ENCODE assay signal across 11 cellular contexts in genomic region chr1:14267991-14268390, GRCh38.
"Had no signal": no experiment of that assay in that cellular context is flagged by ENCODE, and none has a peak within 500 bp of the region (broad histone marks: within the 10 kb centered on the region; RNA-seq: fewer than 3 reads in every experiment).

No MANE protein-coding gene starts in this region.

- H3K4me3 ChIP-seq: dorsolateral prefrontal cortex, lower lobe of right lung, thyroid gland had no signal

- DNase-seq: activated naive CD4-positive, alpha-beta T cell treated with anti-CD3 and anti-CD28 coated beads, Interleukin-2, amount 10 ng/mL, durations not matched to agents 7 days and 5 days; dorsolateral prefrontal cortex; foreskin melanocyte; lower lobe of right lung; midbrain; naive B cell; right cardiac atrium; small intestine; SW 1271; thyroid gland had no signal

- ATAC-seq: activated CD4-positive, CD25-positive, alpha-beta regulatory T cell treated with anti-CD3 and anti-CD28 coated beads, Interleukin-2, amount 50 U/mL, for 24 hours; right cardiac atrium had no signal

- H3K36me3 ChIP-seq: lower lobe of right lung, thyroid gland had no signal

- H3K27me3 ChIP-seq: dorsolateral prefrontal cortex, thyroid gland had no signal

- H3K9me3 ChIP-seq: lower lobe of right lung, thyroid gland had no signal

- H3K27ac ChIP-seq: dorsolateral prefrontal cortex, lower lobe of right lung, thyroid gland had no signal

- H3K4me1 ChIP-seq: lower lobe of right lung, thyroid gland had no signal
